In the genomic region with DNA sequence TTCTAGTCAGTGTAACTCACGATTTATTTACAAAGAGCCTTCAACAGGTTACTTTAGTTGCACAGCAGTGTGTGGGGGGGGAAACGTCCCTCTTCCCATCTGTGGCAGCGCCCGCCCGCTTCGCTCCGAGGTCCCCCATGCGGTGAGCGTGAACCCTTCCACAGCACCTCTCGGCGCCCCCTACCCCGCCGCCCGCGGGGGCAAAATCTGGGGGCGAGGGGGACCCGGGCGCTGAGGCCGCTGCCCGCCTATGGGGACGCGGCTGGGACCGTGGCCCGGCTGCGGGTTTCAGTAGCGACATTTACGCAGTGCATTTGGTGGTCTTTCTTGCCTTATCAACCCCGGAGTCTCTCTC, we compare ENCODE assay signal across 16 cellular contexts. TPM values are rescaled to one million over a fixed set of nuclear protein-coding genes. Genes with fewer than 3 reads are reported as not detected.
DNase-seq lines count a peak whose midpoint lies in the region; ATAC-seq and TF ChIP-seq lines count a peak whose summit lies in the region.
"Had no signal": no experiment of that assay in that cellular context is flagged by ENCODE, and none has a peak within 500 bp of the region (broad histone marks: within the 10 kb centered on the region; RNA-seq: fewer than 3 reads in every experiment).

No MANE protein-coding gene starts in this region.

- no peak overlapping the region for H3K27ac Mint-ChIP-seq in activated naive CD4-positive, alpha-beta T cell treated with anti-CD3 and anti-CD28 coated beads, Interleukin-2, amount 10 ng/mL, durations not matched to agents 7 days and 5 days
- H3K27ac Mint-ChIP-seq: activated CD4-positive, alpha-beta T cell treated with anti-CD3 and anti-CD28 coated beads for 36 hours had no signal

- no peak overlapping the region for H3K4me3 Mint-ChIP-seq in activated naive CD4-positive, alpha-beta T cell treated with anti-CD3 and anti-CD28 coated beads, Interleukin-2, amount 10 ng/mL, durations not matched to agents 7 days and 5 days

- H3K4me3 ChIP-seq in BE2C (ENCODE audit: low read depth, low read length) (peak overlapping the region; percentile 98), HUES6 (ENCODE audit: low read depth, low read length) (peak overlapping the region; percentile 55), gastroesophageal sphincter (peak overlapping the region; percentile 59 to 88), neuronal stem cell (ENCODE audit: low read length in 2 of 2) (no peak overlapping the region)

- DNase-seq in BE2C (peak; percentile 31), neuronal stem cell (ENCODE audit: low spot score) (no peak), middle frontal gyrus (ENCODE audit: extremely low spot score, low spot score) (no peak), DMS79 (lab: John Stamatoyannopoulos, UW) (no peak), NCI-H2107 treated with DMSO at 0.1 percent for 48 hours (lab: John Stamatoyannopoulos, UW; ENCODE audit: unreplicated experiment) (no peak)
- DNase-seq in activated naive CD4-positive, alpha-beta T cell treated with anti-CD3 and anti-CD28 coated beads, Interleukin-2, amount 10 ng/mL, durations not matched to agents 7 days and 5 days, result no peak
- DNase-seq: activated CD4-positive, alpha-beta T cell treated with anti-CD3 and anti-CD28 coated beads for 36 hours; activated gamma-delta T cell; COR-L47; NCI-H1092 treated with DMSO at 0.1 percent for 48 hours; T1000 had no signal

- TF ChIP-seq POLR2A in gastroesophageal sphincter (IDR thresholded peaks at IDR 0.05), result no peak

- H3K4ac ChIP-seq in neuronal stem cell (ENCODE audit: low read length), result no peak overlapping the region

- peaks cover 87% of the 10 kb centered on the region for H3K27me3 Mint-ChIP-seq in activated naive CD4-positive, alpha-beta T cell treated with anti-CD3 and anti-CD28 coated beads, Interleukin-2, amount 10 ng/mL, durations not matched to agents 7 days and 5 days

- no peak for TF ChIP-seq EP300 in gastroesophageal sphincter (IDR thresholded peaks at IDR 0.05)

- TF ChIP-seq CTCF in BE2C (IDR thresholded peaks at IDR 0.05; ENCODE audit: low read depth, low read length), result peak; percentile 12; the same call in 1 of the 2 replicates
- peak in 2 of 4 experiments; percentile 18 to 20 for TF ChIP-seq CTCF in gastroesophageal sphincter (IDR thresholded peaks at IDR 0.05)

- H3K36me3 Mint-ChIP-seq in activated naive CD4-positive, alpha-beta T cell treated with anti-CD3 and anti-CD28 coated beads, Interleukin-2, amount 10 ng/mL, durations not matched to agents 7 days and 5 days, result peaks cover 5% of the 10 kb centered on the region

- ATAC-seq in gastroesophageal sphincter, result no peak
- ATAC-seq: activated CD4-positive, alpha-beta T cell treated with anti-CD3 and anti-CD28 coated beads for 36 hours; sciatic nerve had no signal

- no peaks in the 10 kb centered on the region for H3K9me3 ChIP-seq in BE2C
- no peaks in the 10 kb centered on the region for H3K9me3 ChIP-seq in HUES6 (ENCODE audit: control insufficient read depth, insufficient read depth, low read depth, low read length)
- no peaks in the 10 kb centered on the region for H3K9me3 ChIP-seq in gastroesophageal sphincter
- H3K9me3 ChIP-seq in neuronal stem cell (replicated peaks in 1 of 2; ENCODE audit: control insufficient read depth in 2 of 2, insufficient read depth in 1 of 2, low read depth in 1 of 2, low read length in 2 of 2), result peaks cover 0 to 2% of the 10 kb centered on the region in 2 donors
- H3K9me3 ChIP-seq: ascending aorta had no signal

- no peaks in the 10 kb centered on the region for H3K9me3 Mint-ChIP-seq in activated naive CD4-positive, alpha-beta T cell treated with anti-CD3 and anti-CD28 coated beads, Interleukin-2, amount 10 ng/mL, durations not matched to agents 7 days and 5 days

- 12% methylated on average over 11 of the region's 28 CpGs; no CpG with 5 or more reads in 1 of the 2 donors for WGBS in gastroesophageal sphincter (ENCODE audit: low coverage in 1 of 2), 2 donors
- no CpG with 5 or more reads among the region's 28 CpGs for WGBS in neuronal stem cell (ENCODE audit: extremely low coverage in 2 of 2, insufficient read length in 2 of 2, insufficient replicate concordance in 1 of 2), 2 donors

- H3K4me1 ChIP-seq in BE2C, result no peaks in the 10 kb centered on the region; the same call in 1 of the 2 replicates
- H3K4me1 ChIP-seq in HUES6 (ENCODE audit: control insufficient read depth, insufficient read depth, low read length), result peaks cover 30% of the 10 kb centered on the region
- H3K4me1 ChIP-seq in gastroesophageal sphincter, result peaks cover 0 to 73% (median 4%) of the 10 kb centered on the region in 3 donors
- H3K4me1 ChIP-seq in neuronal stem cell (ENCODE audit: control insufficient read depth in 2 of 2, insufficient read depth in 1 of 2, low read depth in 1 of 2, low read length in 2 of 2), result peaks cover 11 to 12% of the 10 kb centered on the region in 2 donors

- no peaks in the 10 kb centered on the region for H3K27me3 ChIP-seq in BE2C
- H3K27me3 ChIP-seq in HUES6 (ENCODE audit: control insufficient read depth, insufficient read depth, low read length), result peaks cover 100% of the 10 kb centered on the region
- peaks cover 49% of the 10 kb centered on the region for H3K27me3 ChIP-seq in gastroesophageal sphincter
- H3K27me3 ChIP-seq in neuronal stem cell (ENCODE audit: control insufficient read depth in 3 of 3, insufficient read depth in 3 of 3, low read depth in 1 of 3, low read length in 3 of 3), result peaks cover 35 to 89% (median 77%) of the 10 kb centered on the region in 3 experiments

- H4K91ac ChIP-seq in neuronal stem cell (ENCODE audit: low read depth, low read length, poor library complexity), result no peak overlapping the region

- CTCF ChIA-PET in activated naive CD4-positive, alpha-beta T cell treated with anti-CD3 and anti-CD28 coated beads, Interleukin-2, amount 10 ng/mL, durations not matched to agents 7 days and 5 days (lab: Charles Lee), result no interaction called here

- no peak overlapping the region for H2BK15ac ChIP-seq in neuronal stem cell (ENCODE audit: low read length)

- H3K23ac ChIP-seq in neuronal stem cell (ENCODE audit: low read depth, low read length, poor library complexity), result no peak overlapping the region

- no peak overlapping the region for H2BK120ac ChIP-seq in neuronal stem cell (ENCODE audit: low read depth, low read length)

- H3K9ac ChIP-seq in HUES6 (ENCODE audit: low read length), result no peak overlapping the region
- H3K9ac ChIP-seq in neuronal stem cell (ENCODE audit: low read depth, low read length, poor library complexity), result peak overlapping the region; percentile 21

- H2BK5ac ChIP-seq in neuronal stem cell (ENCODE audit: low read length), result no peak overlapping the region

- H3K79me1 ChIP-seq in neuronal stem cell (ENCODE audit: low read depth, low read length), result peaks cover 2% of the 10 kb centered on the region

- no peak overlapping the region for H2AK5ac ChIP-seq in neuronal stem cell (ENCODE audit: low read depth, low read length)

- H2BK12ac ChIP-seq in neuronal stem cell (ENCODE audit: low read length), result no peak overlapping the region

- peak overlapping the region; percentile 57 for H3K18ac ChIP-seq in neuronal stem cell (ENCODE audit: low read length)

- peak overlapping the region; percentile 83 for H2AFZ ChIP-seq in neuronal stem cell (ENCODE audit: low read length)

- no peak overlapping the region for H4K8ac ChIP-seq in neuronal stem cell (ENCODE audit: low read depth, low read length)

- H3K27ac ChIP-seq in HUES6 (ENCODE audit: low read depth, low read length), result no peak overlapping the region
- H3K27ac ChIP-seq in gastroesophageal sphincter, result peak overlapping the region; percentile 86 to 96 (median 90)
- H3K27ac ChIP-seq in neuronal stem cell (replicated peaks; ENCODE audit: low read length), result no peak overlapping the region
- H3K27ac ChIP-seq: ascending aorta had no signal

- H3K36me3 ChIP-seq in BE2C, result peaks cover 51% of the 10 kb centered on the region
- H3K36me3 ChIP-seq in HUES6 (ENCODE audit: control insufficient read depth, insufficient read depth, low read length), result no peaks in the 10 kb centered on the region
- H3K36me3 ChIP-seq in gastroesophageal sphincter, result peaks cover 0 to 24% of the 10 kb centered on the region in 2 donors
- peaks cover 0 to 23% of the 10 kb centered on the region in 2 donors for H3K36me3 ChIP-seq in neuronal stem cell (replicated peaks in 1 of 2; ENCODE audit: control insufficient read depth in 2 of 2, insufficient read depth in 2 of 2, low read length in 2 of 2)
- H3K36me3 ChIP-seq: ascending aorta had no signal

- peak overlapping the region; percentile 54 for H3K4me2 ChIP-seq in neuronal stem cell (ENCODE audit: insufficient read depth, low read length, poor library complexity, severe bottlenecking)

- peaks cover 8% of the 10 kb centered on the region for H3K4me1 Mint-ChIP-seq in activated naive CD4-positive, alpha-beta T cell treated with anti-CD3 and anti-CD28 coated beads, Interleukin-2, amount 10 ng/mL, durations not matched to agents 7 days and 5 days

- no peak overlapping the region for H3K14ac ChIP-seq in neuronal stem cell (ENCODE audit: low read length)

RNA-seq across cellular contexts. Expression of gene NKX6-1, which starts 6.4 kb away (rescaled TPM):
- polyA plus RNA-seq in BE2C (2012; ENCODE audit: insufficient read depth, insufficient read length, low read depth), result 30.4 TPM
- total RNA-seq in gastroesophageal sphincter, result 100 to 1,000 TPM in 1 of 4 donors, 10 to 100 TPM in 2, 1 to 10 TPM in 1; 6.2 to 102 (median 65.8) TPM
- polyA plus RNA-seq in neuronal stem cell (2013, experiment 1 of 2), result 0.13 TPM
- 0.17 TPM for polyA plus RNA-seq in neuronal stem cell (2013, experiment 2 of 2)
- total RNA-seq: activated CD4-positive, alpha-beta T cell treated with anti-CD3 and anti-CD28 coated beads for 36 hours; ascending aorta; lung microvascular endothelial cell; sciatic nerve had no signal

Comparison
In these comparisons a context has a peak if more than half of its experiments do, and no peak if none do; other contexts are left out.
1. H3K4me3 ChIP-seq: peak in BE2C (single experiment), HUES6 (single experiment) and gastroesophageal sphincter (2 of 2); none in neuronal stem cell (0 of 2).
2. H3K27ac ChIP-seq: peak in gastroesophageal sphincter (4 of 4); none in HUES6 (single experiment) and neuronal stem cell (single experiment).